ENCODE assay signal across 17 cellular contexts in genomic region chr9:83933804-83934203, GRCh38. TPM values are rescaled to one million over a fixed set of nuclear protein-coding genes. Genes with fewer than 3 reads are reported as not detected.
DNase-seq lines count a peak whose midpoint lies in the region; ATAC-seq and TF ChIP-seq lines count a peak whose summit lies in the region.
"Had no signal": no experiment of that assay in that cellular context is flagged by ENCODE, and none has a peak within 500 bp of the region (broad histone marks: within the 10 kb centered on the region; RNA-seq: fewer than 3 reads in every experiment).

No MANE protein-coding gene starts in this region.

- TF ChIP-seq CTCF in RWPE2 (IDR thresholded peaks at IDR 0.05; ENCODE audit: poor library complexity, severe bottlenecking): no peak
- TF ChIP-seq CTCF in fibroblast of the aortic adventitia (IDR thresholded peaks at IDR 0.05; ENCODE audit: insufficient read depth, low read length): no peak

- peaks cover 0 to 1% of the 10 kb centered on the region in 2 donors for H3K36me3 Mint-ChIP-seq in activated T-cell treated with anti-CD3 and anti-CD28 coated beads, Interleukin-2, amount 50 U/mL, for 72 hours (ENCODE audit: insufficient read depth in 2 of 2)
- H3K36me3 Mint-ChIP-seq in activated CD8-positive, alpha-beta T cell treated with anti-CD3 and anti-CD28 coated beads, Interleukin-2, amount 10 ng/mL, durations not matched to agents 7 days and 5 days (ENCODE audit: low read depth): peaks cover 7% of the 10 kb centered on the region

- CTCF ChIA-PET in activated CD8-positive, alpha-beta T cell treated with anti-CD3 and anti-CD28 coated beads, Interleukin-2, amount 10 ng/mL, durations not matched to agents 7 days and 5 days (lab: Charles Lee): interaction anchor here (4.2 kb wide), 1 partner anchor 239 kb away, joined by 16 read pairs; no protein-coding TSS in a partner anchor

- H3K4me1 ChIP-seq in RWPE2 (ENCODE audit: insufficient read depth, poor library complexity, severe bottlenecking): peaks cover 40% of the 10 kb centered on the region
- H3K4me1 ChIP-seq: tibial artery had no signal

- H3K4me3 Mint-ChIP-seq in activated T-cell treated with anti-CD3 and anti-CD28 coated beads, Interleukin-2, amount 50 U/mL, for 72 hours: no peak overlapping the region
- H3K4me3 Mint-ChIP-seq in activated CD8-positive, alpha-beta T cell treated with anti-CD3 and anti-CD28 coated beads, Interleukin-2, amount 10 ng/mL, durations not matched to agents 7 days and 5 days: no peak overlapping the region
- H3K4me3 Mint-ChIP-seq: activated CD4-positive, alpha-beta T cell treated with anti-CD3 and anti-CD28 coated beads, Interleukin-2, amount 10 ng/mL, durations not matched to agents 7 days and 5 days; activated T-cell treated with anti-CD3 and anti-CD28 coated beads, Interleukin-2, amount 50 U/mL, for 4 hours; CD4-positive, alpha-beta T cell; naive thymus-derived CD4-positive, alpha-beta T cell; T-helper 2 cell treated with Interferon-gamma antibody and Interleukin-4, amounts not matched to agents 5 μg/mL and 100 μg/mL, for 36 hours had no signal

- no peak for ATAC-seq in RWPE2 (ENCODE audit: low read depth)
- ATAC-seq in activated T-cell treated with anti-CD3 and anti-CD28 coated beads, Interleukin-2, amount 50 U/mL, for 72 hours (replicated peaks in 1 of 2): no peak
- ATAC-seq in HG03460 (IDR thresholded peaks at IDR 0.05; ENCODE audit: unreplicated experiment): no peak
- no peak for ATAC-seq in activated CD8-positive, alpha-beta T cell treated with anti-CD3 and anti-CD28 coated beads, Interleukin-2, amount 10 ng/mL, durations not matched to agents 7 days and 5 days
- ATAC-seq: activated T-cell treated with anti-CD3 and anti-CD28 coated beads, Interleukin-2, amount 50 U/mL, for 4 hours had no signal

- H3K9me3 ChIP-seq in RWPE2 (ENCODE audit: severe bottlenecking): no peaks in the 10 kb centered on the region
- H3K9me3 ChIP-seq: tibial artery had no signal

- H3K4me3 ChIP-seq in RWPE2 (ENCODE audit: severe bottlenecking) (no peak overlapping the region), fibroblast of the aortic adventitia (ENCODE audit: low read depth, low read length) (no peak overlapping the region), skeletal muscle cell (ENCODE audit: low read depth, low read length) (no peak overlapping the region)
- H3K4me3 ChIP-seq: tibial artery had no signal

- POLR2A ChIA-PET in activated CD8-positive, alpha-beta T cell treated with anti-CD3 and anti-CD28 coated beads, Interleukin-2, amount 10 ng/mL, durations not matched to agents 7 days and 5 days (lab: Charles Lee): no interaction called here

- peak; percentile 61 for DNase-seq in HCEC 1CT
- no peak for DNase-seq in RWPE2 (ENCODE audit: low spot score)
- peak; percentile 75 for DNase-seq in fibroblast of the aortic adventitia (ENCODE audit: low read depth)
- peak; percentile 72 for DNase-seq in skeletal muscle cell (ENCODE audit: low read depth)
- DNase-seq in activated T-cell treated with anti-CD3 and anti-CD28 coated beads, Interleukin-2, amount 50 U/mL, for 72 hours: no peak
- no peak for DNase-seq in NCI-H1105 (lab: John Stamatoyannopoulos, UW)
- no peak for DNase-seq in activated CD8-positive, alpha-beta T cell treated with anti-CD3 and anti-CD28 coated beads, Interleukin-2, amount 10 ng/mL, durations not matched to agents 7 days and 5 days
- DNase-seq: activated CD4-positive, alpha-beta T cell treated with anti-CD3 and anti-CD28 coated beads, Interleukin-2, amount 10 ng/mL, durations not matched to agents 7 days and 5 days; activated T-cell treated with anti-CD3 and anti-CD28 coated beads, Interleukin-2, amount 50 U/mL, for 4 hours; CD4-positive, alpha-beta T cell; GOT3; naive thymus-derived CD4-positive, alpha-beta T cell; NCI-H187; RPMI8226; tibial artery had no signal

- H3K27ac Mint-ChIP-seq in activated T-cell treated with anti-CD3 and anti-CD28 coated beads, Interleukin-2, amount 50 U/mL, for 72 hours: no peak overlapping the region
- H3K27ac Mint-ChIP-seq in activated CD8-positive, alpha-beta T cell treated with anti-CD3 and anti-CD28 coated beads, Interleukin-2, amount 10 ng/mL, durations not matched to agents 7 days and 5 days: no peak overlapping the region
- H3K27ac Mint-ChIP-seq: activated CD4-positive, alpha-beta T cell treated with anti-CD3 and anti-CD28 coated beads, Interleukin-2, amount 10 ng/mL, durations not matched to agents 7 days and 5 days; CD4-positive, alpha-beta T cell; T-helper 2 cell treated with Interferon-gamma antibody and Interleukin-4, amounts not matched to agents 5 μg/mL and 100 μg/mL, for 36 hours had no signal

- H3K27ac ChIP-seq in RWPE2 (ENCODE audit: poor library complexity, severe bottlenecking): peak overlapping the region; percentile 88
- H3K27ac ChIP-seq: tibial artery had no signal

- no peaks in the 10 kb centered on the region for H3K9me3 Mint-ChIP-seq in activated T-cell treated with anti-CD3 and anti-CD28 coated beads, Interleukin-2, amount 50 U/mL, for 72 hours
- no peaks in the 10 kb centered on the region for H3K9me3 Mint-ChIP-seq in activated CD8-positive, alpha-beta T cell treated with anti-CD3 and anti-CD28 coated beads, Interleukin-2, amount 10 ng/mL, durations not matched to agents 7 days and 5 days (ENCODE audit: insufficient read depth)
- H3K9me3 Mint-ChIP-seq: activated CD4-positive, alpha-beta T cell treated with anti-CD3 and anti-CD28 coated beads, Interleukin-2, amount 10 ng/mL, durations not matched to agents 7 days and 5 days; activated T-cell treated with anti-CD3 and anti-CD28 coated beads, Interleukin-2, amount 50 U/mL, for 4 hours; CD4-positive, alpha-beta T cell; naive thymus-derived CD4-positive, alpha-beta T cell; T-helper 2 cell treated with Interferon-gamma antibody and Interleukin-4, amounts not matched to agents 5 μg/mL and 100 μg/mL, for 36 hours had no signal

- H3K4me1 Mint-ChIP-seq in activated T-cell treated with anti-CD3 and anti-CD28 coated beads, Interleukin-2, amount 50 U/mL, for 72 hours (ENCODE audit: low read depth): peaks cover 10% of the 10 kb centered on the region
- H3K4me1 Mint-ChIP-seq in activated CD8-positive, alpha-beta T cell treated with anti-CD3 and anti-CD28 coated beads, Interleukin-2, amount 10 ng/mL, durations not matched to agents 7 days and 5 days (ENCODE audit: low read depth): peaks cover 8% of the 10 kb centered on the region

- peaks cover 11% of the 10 kb centered on the region for H3K36me3 ChIP-seq in RWPE2 (ENCODE audit: low read depth)

- no peaks in the 10 kb centered on the region for H3K27me3 Mint-ChIP-seq in activated T-cell treated with anti-CD3 and anti-CD28 coated beads, Interleukin-2, amount 50 U/mL, for 72 hours (ENCODE audit: low read depth)
- no peaks in the 10 kb centered on the region for H3K27me3 Mint-ChIP-seq in activated CD8-positive, alpha-beta T cell treated with anti-CD3 and anti-CD28 coated beads, Interleukin-2, amount 10 ng/mL, durations not matched to agents 7 days and 5 days (ENCODE audit: low read depth)
- H3K27me3 Mint-ChIP-seq: activated CD4-positive, alpha-beta T cell treated with anti-CD3 and anti-CD28 coated beads, Interleukin-2, amount 10 ng/mL, durations not matched to agents 7 days and 5 days; CD4-positive, alpha-beta T cell; naive thymus-derived CD4-positive, alpha-beta T cell had no signal

- H3K27me3 ChIP-seq in RWPE2 (ENCODE audit: insufficient read depth, poor library complexity, severe bottlenecking): no peaks in the 10 kb centered on the region
- H3K27me3 ChIP-seq: tibial artery had no signal

RNA-seq across cellular contexts. Expression of gene KIF27, which starts 12.6 kb away (rescaled TPM):
- 6.0 and 7.2 TPM in 2 replicates for total RNA-seq in fibroblast of the aortic adventitia (ENCODE audit: low replicate concordance)
- 1 to 10 TPM; 5.4 to 6.4 TPM for total RNA-seq in activated T-cell treated with anti-CD3 and anti-CD28 coated beads, Interleukin-2, amount 50 U/mL, for 72 hours
- 1 to 10 TPM; 1.9 to 3.2 TPM for total RNA-seq in activated CD8-positive, alpha-beta T cell treated with anti-CD3 and anti-CD28 coated beads, Interleukin-2, amount 10 ng/mL, durations not matched to agents 7 days and 5 days

RNA-seq across cellular contexts. Expression of gene HNRNPK, which starts 46.2 kb away (rescaled TPM):
- total RNA-seq in fibroblast of the aortic adventitia (ENCODE audit: low replicate concordance): 207 and 445 TPM in 2 replicates
- total RNA-seq in activated T-cell treated with anti-CD3 and anti-CD28 coated beads, Interleukin-2, amount 50 U/mL, for 72 hours: 100 to 1,000 TPM; 638 to 674 TPM
- total RNA-seq in activated CD8-positive, alpha-beta T cell treated with anti-CD3 and anti-CD28 coated beads, Interleukin-2, amount 10 ng/mL, durations not matched to agents 7 days and 5 days: 100 to 1,000 TPM; 683 to 726 TPM

RNA-seq across cellular contexts. Expression of gene RMI1, which starts 46.8 kb away (rescaled TPM):
- total RNA-seq in fibroblast of the aortic adventitia (ENCODE audit: low replicate concordance): 1.2 and 17.0 TPM in 2 replicates
- 10 to 100 TPM; 22.4 to 23.5 TPM for total RNA-seq in activated T-cell treated with anti-CD3 and anti-CD28 coated beads, Interleukin-2, amount 50 U/mL, for 72 hours
- total RNA-seq in activated CD8-positive, alpha-beta T cell treated with anti-CD3 and anti-CD28 coated beads, Interleukin-2, amount 10 ng/mL, durations not matched to agents 7 days and 5 days: 10 to 100 TPM; 23.3 to 23.6 TPM

Comparison
In these comparisons a context has a peak if more than half of its experiments do, and no peak if none do; other contexts are left out.
1. DNase-seq: peak in HCEC 1CT (single experiment), fibroblast of the aortic adventitia (single experiment) and skeletal muscle cell (single experiment); none in RWPE2 (single experiment), activated T-cell treated with anti-CD3 and anti-CD28 coated beads, Interleukin-2, amount 50 U/mL, for 72 hours (0 of 2), NCI-H1105 (single experiment) and activated CD8-positive, alpha-beta T cell treated with anti-CD3 and anti-CD28 coated beads, Interleukin-2, amount 10 ng/mL, durations not matched to agents 7 days and 5 days (single experiment).